Comparison of ENCODE assay signal across 8 cellular contexts in genomic region chr10:13831711-13832110, GRCh38.
A peak's percentile ranks its signal among the peaks of the same experiment; 100 is the strongest.
DNase-seq lines count a peak whose midpoint lies in the region; ATAC-seq and TF ChIP-seq lines count a peak whose summit lies in the region.

No MANE protein-coding gene starts in this region.

- H3K4me2 ChIP-seq in PC-3 (ENCODE audit: low read length) = no peak overlapping the region

- H2AFZ ChIP-seq in PC-3 (ENCODE audit: low read length) = no peak overlapping the region

- H3K36me3 Mint-ChIP-seq in naive thymus-derived CD8-positive, alpha-beta T cell = peaks cover 0 to 2% (median 0%) of the 10 kb centered on the region in 3 donors

- intact Hi-C loops in PC-3 (cut with micrococcal nuclease) = no loop called here

- POLR2A ChIA-PET in PC-3 (lab: Charles Lee; ENCODE audit: unreplicated experiment) = no interaction called here
- POLR2A ChIA-PET in naive thymus-derived CD8-positive, alpha-beta T cell (lab: Charles Lee) = no interaction called here

- no peak for TF ChIP-seq EP300 in gastroesophageal sphincter (IDR thresholded peaks at IDR 0.05)

- H3K4me1 Mint-ChIP-seq in stimulated activated naive CD8-positive, alpha-beta T cell treated with anti-CD3 and anti-CD28 coated beads, Interleukin-15, amount 100 ng/mL, for 72 hours = peaks cover 12% of the 10 kb centered on the region
- peaks cover 7 to 25% (median 9%) of the 10 kb centered on the region in 4 donors for H3K4me1 Mint-ChIP-seq in naive thymus-derived CD8-positive, alpha-beta T cell

- H3K9me2 ChIP-seq in PC-3 (replicated peaks; ENCODE audit: low read length) = no peaks in the 10 kb centered on the region

- ATAC-seq in stimulated activated naive CD8-positive, alpha-beta T cell treated with anti-CD3 and anti-CD28 coated beads, Interleukin-15, amount 100 ng/mL, for 72 hours = no peak
- no peak for ATAC-seq in stimulated activated naive CD8-positive, alpha-beta T cell treated with anti-CD3 and anti-CD28 coated beads, Interleukin-15, Interleukin-2, amounts not matched to agents 100 U/mL and 50 U/mL, for 24 hours
- ATAC-seq in gastroesophageal sphincter = peak; percentile 30
- no peak for ATAC-seq in PC-3
- no peak for ATAC-seq in HG03571 (IDR thresholded peaks at IDR 0.05; ENCODE audit: unreplicated experiment)
- ATAC-seq in naive thymus-derived CD8-positive, alpha-beta T cell = no peak

- TF ChIP-seq CTCF in gastroesophageal sphincter (IDR thresholded peaks at IDR 0.05) = no peak
- TF ChIP-seq CTCF in PC-3 (conservative IDR thresholded peaks at IDR 0.05; ENCODE audit: low read depth, low read length) = no peak

- no peaks in the 10 kb centered on the region for H3K79me2 ChIP-seq in PC-3 (ENCODE audit: low read length)

- H3F3A ChIP-seq in PC-3 (ENCODE audit: low read length, unreplicated experiment) = no peaks in the 10 kb centered on the region

- BruUV-seq in PC-3 (replicated peaks; lab: Mats Ljungman, UMichigan) = no TSS peak

- DNase-seq in stimulated activated naive CD8-positive, alpha-beta T cell treated with anti-CD3 and anti-CD28 coated beads, Interleukin-15, amount 100 ng/mL, for 72 hours = no peak
- no peak for DNase-seq in stimulated activated naive CD8-positive, alpha-beta T cell treated with anti-CD3 and anti-CD28 coated beads, Interleukin-15, Interleukin-2, amounts not matched to agents 100 U/mL and 50 U/mL, for 24 hours
- peak; percentile 90 for DNase-seq in MV-4-11 (lab: John Stamatoyannopoulos, UW)
- DNase-seq in PC-3 = no peak
- no peak for DNase-seq in naive thymus-derived CD8-positive, alpha-beta T cell
- DNase-seq in DMS153 (lab: John Stamatoyannopoulos, UW) = no peak

- H3K36me3 ChIP-seq in gastroesophageal sphincter (no peaks in the 10 kb centered on the region), PC-3 (ENCODE audit: low read depth, low read length) (no peaks in the 10 kb centered on the region)

- H3K4me3 ChIP-seq in gastroesophageal sphincter (no peak overlapping the region), PC-3 (ENCODE audit: low read length) (no peak overlapping the region)

- CTCF ChIA-PET in PC-3 (lab: Charles Lee) = no interaction called here

- peak overlapping the region; percentile 10 to 69 for H3K4me3 Mint-ChIP-seq in stimulated activated naive CD8-positive, alpha-beta T cell treated with anti-CD3 and anti-CD28 coated beads, Interleukin-15, amount 100 ng/mL, for 72 hours
- no peak overlapping the region for H3K4me3 Mint-ChIP-seq in naive thymus-derived CD8-positive, alpha-beta T cell

- no peaks in the 10 kb centered on the region for H3K9me3 ChIP-seq in gastroesophageal sphincter
- no peaks in the 10 kb centered on the region for H3K9me3 ChIP-seq in PC-3 (ENCODE audit: low read length)

- peak overlapping the region; percentile 38 to 86 for H3K27ac Mint-ChIP-seq in stimulated activated naive CD8-positive, alpha-beta T cell treated with anti-CD3 and anti-CD28 coated beads, Interleukin-15, amount 100 ng/mL, for 72 hours
- H3K27ac Mint-ChIP-seq in naive thymus-derived CD8-positive, alpha-beta T cell = peak overlapping the region in 2 of 10 donors; percentile 28 to 61

- no peak for TF ChIP-seq POLR2A in gastroesophageal sphincter (IDR thresholded peaks at IDR 0.05)

- no peaks in the 10 kb centered on the region for H3K27me3 Mint-ChIP-seq in stimulated activated naive CD8-positive, alpha-beta T cell treated with anti-CD3 and anti-CD28 coated beads, Interleukin-15, amount 100 ng/mL, for 72 hours
- no peaks in the 10 kb centered on the region for H3K27me3 Mint-ChIP-seq in naive thymus-derived CD8-positive, alpha-beta T cell

- no peaks in the 10 kb centered on the region for H4K20me1 ChIP-seq in PC-3 (ENCODE audit: low read length)

- no peaks in the 10 kb centered on the region for H3K9me3 Mint-ChIP-seq in stimulated activated naive CD8-positive, alpha-beta T cell treated with anti-CD3 and anti-CD28 coated beads, Interleukin-15, amount 100 ng/mL, for 72 hours
- no peaks in the 10 kb centered on the region for H3K9me3 Mint-ChIP-seq in naive thymus-derived CD8-positive, alpha-beta T cell

- H3K4me1 ChIP-seq in gastroesophageal sphincter (peaks cover 0 to 70% (median 20%) of the 10 kb centered on the region in 3 donors), PC-3 (ENCODE audit: insufficient read depth, low read length) (no peaks in the 10 kb centered on the region)

- no peaks in the 10 kb centered on the region for H3K27me3 ChIP-seq in gastroesophageal sphincter
- no peaks in the 10 kb centered on the region for H3K27me3 ChIP-seq in PC-3 (ENCODE audit: low read length)

- H3K27ac ChIP-seq in gastroesophageal sphincter = peak overlapping the region in 3 of 4 donors; percentile 27 to 58 (median 36)
- H3K27ac ChIP-seq in PC-3 (ENCODE audit: low read length) = no peak overlapping the region

- no peak overlapping the region for H3K9ac ChIP-seq in PC-3 (ENCODE audit: low read length)

- 0% methylated on average over 2 of the region's 3 CpGs; no CpG with 5 or more reads in 1 of the 2 donors for WGBS in gastroesophageal sphincter (ENCODE audit: low coverage in 1 of 2), 2 donors

Comparison
In these comparisons a context has a peak if more than half of its experiments do, and no peak if none do; other contexts are left out.
1. H3K4me3 Mint-ChIP-seq: peak in stimulated activated naive CD8-positive, alpha-beta T cell treated with anti-CD3 and anti-CD28 coated beads, Interleukin-15, amount 100 ng/mL, for 72 hours (2 of 2); none in naive thymus-derived CD8-positive, alpha-beta T cell (0 of 10).